Comparison of ENCODE assay signal across 1 cellular context in the genomic region with DNA sequence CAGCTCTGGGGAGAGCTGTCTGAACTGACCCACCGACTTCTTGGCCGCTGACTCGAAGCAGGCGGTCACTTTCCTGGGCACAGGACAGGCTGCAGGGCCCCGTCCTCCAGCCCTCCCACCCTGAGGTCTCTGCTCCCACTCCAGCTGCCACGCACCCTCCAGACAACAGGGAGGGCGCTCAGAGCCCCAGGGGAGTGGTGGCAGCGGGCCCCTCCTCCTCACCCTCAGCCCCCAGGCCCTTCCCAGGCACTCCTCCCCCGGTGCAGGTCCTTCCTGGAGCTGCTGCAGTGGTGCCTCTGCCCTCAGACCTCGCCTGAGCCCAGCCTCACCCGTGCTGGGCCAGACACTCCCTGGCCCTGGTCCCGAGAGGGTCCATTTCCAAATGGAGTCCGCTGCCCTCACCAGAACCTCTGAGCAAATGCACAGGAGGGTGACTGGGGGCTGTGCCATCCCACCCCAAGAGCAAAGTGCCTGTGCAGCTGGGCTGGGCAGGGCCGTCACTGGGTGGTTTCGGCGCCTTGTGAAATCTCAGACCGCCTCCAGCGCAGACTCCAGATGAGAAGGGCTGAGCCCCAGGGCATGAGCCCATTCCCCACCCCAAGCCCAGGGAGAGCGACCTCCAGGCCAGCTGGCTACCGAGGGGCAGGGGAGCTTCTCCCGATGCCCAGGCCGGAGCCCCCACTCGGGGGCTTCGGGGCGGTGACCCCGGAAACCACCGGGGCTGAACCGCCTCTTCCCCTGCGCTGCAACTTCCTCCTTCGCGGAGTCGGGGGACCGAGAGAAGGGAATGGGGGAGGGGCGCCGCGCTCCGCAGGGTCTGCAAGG.
TF ChIP-seq lines count a peak whose summit lies in the region.

No MANE protein-coding gene starts in this region.

TF ChIP-seq in GM23338, 12 proteins besides CTCF, POLR2A, EP300 and RAD21 (continued from another document):
- TF ChIP-seq, protein P1, sequence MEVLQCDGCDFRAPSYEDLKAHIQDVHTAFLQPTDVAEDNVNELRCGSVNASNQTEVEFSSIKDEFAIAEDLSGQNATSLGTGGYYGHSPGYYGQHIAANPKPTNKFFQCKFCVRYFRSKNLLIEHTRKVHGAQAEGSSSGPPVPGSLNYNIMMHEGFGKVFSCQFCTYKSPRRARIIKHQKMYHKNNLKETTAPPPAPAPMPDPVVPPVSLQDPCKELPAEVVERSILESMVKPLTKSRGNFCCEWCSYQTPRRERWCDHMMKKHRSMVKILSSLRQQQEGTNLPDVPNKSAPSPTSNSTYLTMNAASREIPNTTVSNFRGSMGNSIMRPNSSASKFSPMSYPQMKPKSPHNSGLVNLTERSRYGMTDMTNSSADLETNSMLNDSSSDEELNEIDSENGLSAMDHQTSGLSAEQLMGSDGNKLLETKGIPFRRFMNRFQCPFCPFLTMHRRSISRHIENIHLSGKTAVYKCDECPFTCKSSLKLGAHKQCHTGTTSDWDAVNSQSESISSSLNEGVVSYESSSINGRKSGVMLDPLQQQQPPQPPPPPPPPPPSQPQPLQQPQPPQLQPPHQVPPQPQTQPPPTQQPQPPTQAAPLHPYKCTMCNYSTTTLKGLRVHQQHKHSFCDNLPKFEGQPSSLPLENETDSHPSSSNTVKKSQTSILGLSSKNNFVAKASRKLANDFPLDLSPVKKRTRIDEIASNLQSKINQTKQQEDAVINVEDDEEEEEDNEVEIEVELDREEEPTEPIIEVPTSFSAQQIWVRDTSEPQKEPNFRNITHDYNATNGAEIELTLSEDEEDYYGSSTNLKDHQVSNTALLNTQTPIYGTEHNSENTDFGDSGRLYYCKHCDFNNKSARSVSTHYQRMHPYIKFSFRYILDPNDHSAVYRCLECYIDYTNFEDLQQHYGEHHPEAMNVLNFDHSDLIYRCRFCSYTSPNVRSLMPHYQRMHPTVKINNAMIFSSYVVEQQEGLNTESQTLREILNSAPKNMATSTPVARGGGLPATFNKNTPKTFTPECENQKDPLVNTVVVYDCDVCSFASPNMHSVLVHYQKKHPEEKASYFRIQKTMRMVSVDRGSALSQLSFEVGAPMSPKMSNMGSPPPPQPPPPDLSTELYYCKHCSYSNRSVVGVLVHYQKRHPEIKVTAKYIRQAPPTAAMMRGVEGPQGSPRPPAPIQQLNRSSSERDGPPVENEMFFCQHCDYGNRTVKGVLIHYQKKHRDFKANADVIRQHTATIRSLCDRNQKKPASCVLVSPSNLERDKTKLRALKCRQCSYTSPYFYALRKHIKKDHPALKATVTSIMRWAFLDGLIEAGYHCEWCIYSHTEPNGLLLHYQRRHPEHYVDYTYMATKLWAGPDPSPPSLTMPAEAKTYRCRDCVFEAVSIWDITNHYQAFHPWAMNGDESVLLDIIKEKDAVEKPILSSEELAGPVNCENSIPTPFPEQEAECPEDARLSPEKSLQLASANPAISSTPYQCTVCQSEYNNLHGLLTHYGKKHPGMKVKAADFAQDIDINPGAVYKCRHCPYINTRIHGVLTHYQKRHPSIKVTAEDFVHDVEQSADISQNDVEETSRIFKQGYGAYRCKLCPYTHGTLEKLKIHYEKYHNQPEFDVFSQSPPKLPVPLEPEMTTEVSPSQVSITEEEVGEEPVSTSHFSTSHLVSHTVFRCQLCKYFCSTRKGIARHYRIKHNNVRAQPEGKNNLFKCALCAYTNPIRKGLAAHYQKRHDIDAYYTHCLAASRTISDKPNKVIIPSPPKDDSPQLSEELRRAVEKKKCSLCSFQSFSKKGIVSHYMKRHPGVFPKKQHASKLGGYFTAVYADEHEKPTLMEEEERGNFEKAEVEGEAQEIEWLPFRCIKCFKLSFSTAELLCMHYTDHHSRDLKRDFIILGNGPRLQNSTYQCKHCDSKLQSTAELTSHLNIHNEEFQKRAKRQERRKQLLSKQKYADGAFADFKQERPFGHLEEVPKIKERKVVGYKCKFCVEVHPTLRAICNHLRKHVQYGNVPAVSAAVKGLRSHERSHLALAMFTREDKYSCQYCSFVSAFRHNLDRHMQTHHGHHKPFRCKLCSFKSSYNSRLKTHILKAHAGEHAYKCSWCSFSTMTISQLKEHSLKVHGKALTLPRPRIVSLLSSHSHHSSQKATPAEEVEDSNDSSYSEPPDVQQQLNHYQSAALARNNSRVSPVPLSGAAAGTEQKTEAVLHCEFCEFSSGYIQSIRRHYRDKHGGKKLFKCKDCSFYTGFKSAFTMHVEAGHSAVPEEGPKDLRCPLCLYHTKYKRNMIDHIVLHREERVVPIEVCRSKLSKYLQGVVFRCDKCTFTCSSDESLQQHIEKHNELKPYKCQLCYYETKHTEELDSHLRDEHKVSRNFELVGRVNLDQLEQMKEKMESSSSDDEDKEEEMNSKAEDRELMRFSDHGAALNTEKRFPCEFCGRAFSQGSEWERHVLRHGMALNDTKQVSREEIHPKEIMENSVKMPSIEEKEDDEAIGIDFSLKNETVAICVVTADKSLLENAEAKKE (CRISPR knock-in tag; IDR thresholded peaks at IDR 0.05): no peak
- no peak for TF ChIP-seq STAT1 (IDR thresholded peaks at IDR 0.05; ENCODE audit: unreplicated experiment)
- TF ChIP-seq POLR2AphosphoS5 (IDR thresholded peaks at IDR 0.05; ENCODE audit: low read depth): no peak
- no peak for TF ChIP-seq ZNF114 (CRISPR knock-in tag; IDR thresholded peaks at IDR 0.05)
- TF ChIP-seq, protein P2, sequence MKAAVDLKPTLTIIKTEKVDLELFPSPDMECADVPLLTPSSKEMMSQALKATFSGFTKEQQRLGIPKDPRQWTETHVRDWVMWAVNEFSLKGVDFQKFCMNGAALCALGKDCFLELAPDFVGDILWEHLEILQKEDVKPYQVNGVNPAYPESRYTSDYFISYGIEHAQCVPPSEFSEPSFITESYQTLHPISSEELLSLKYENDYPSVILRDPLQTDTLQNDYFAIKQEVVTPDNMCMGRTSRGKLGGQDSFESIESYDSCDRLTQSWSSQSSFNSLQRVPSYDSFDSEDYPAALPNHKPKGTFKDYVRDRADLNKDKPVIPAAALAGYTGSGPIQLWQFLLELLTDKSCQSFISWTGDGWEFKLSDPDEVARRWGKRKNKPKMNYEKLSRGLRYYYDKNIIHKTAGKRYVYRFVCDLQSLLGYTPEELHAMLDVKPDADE (IDR thresholded peaks at IDR 0.05): no peak
- no peak for TF ChIP-seq CREB1 (CRISPR knock-in tag; IDR thresholded peaks at IDR 0.05; ENCODE audit: low read depth)
